Comparison of ENCODE assay signal across 27 cellular contexts in genomic region chr17:50328926-50329325, GRCh38. TPM values are rescaled to one million over a fixed set of nuclear protein-coding genes. Genes with fewer than 3 reads are reported as not detected.
"Had no signal": no experiment of that assay in that cellular context is flagged by ENCODE, and none has a peak within 500 bp of the region (broad histone marks: within the 10 kb centered on the region; RNA-seq: fewer than 3 reads in every experiment).

No MANE protein-coding gene starts in this region.

- H3K4me3 Mint-ChIP-seq: activated B cell treated with CpG ODN at 0.5 μM for 24 hours; activated CD8-positive, alpha-beta T cell treated with anti-CD3 and anti-CD28 coated beads for 36 hours; activated naive CD4-positive, alpha-beta T cell treated with anti-CD3 and anti-CD28 coated beads, Interleukin-2, amount 50 U/mL, for 24 hours; activated naive CD8-positive, alpha-beta T cell treated with anti-CD3 and anti-CD28 coated beads, Interleukin-2, amount 50 U/mL, for 24 hours; naive B cell; T-helper 2 cell treated with Interferon-gamma antibody and Interleukin-4, amounts not matched to agents 5 μg/mL and 100 μg/mL, for 36 hours had no signal

- H3K27ac Mint-ChIP-seq: activated B cell treated with CpG ODN at 0.5 μM for 24 hours; activated CD8-positive, alpha-beta T cell treated with anti-CD3 and anti-CD28 coated beads for 36 hours; activated naive CD4-positive, alpha-beta T cell treated with anti-CD3 and anti-CD28 coated beads, Interleukin-2, amount 50 U/mL, for 24 hours; activated naive CD8-positive, alpha-beta T cell treated with anti-CD3 and anti-CD28 coated beads, Interleukin-2, amount 50 U/mL, for 24 hours; naive B cell; T-helper 2 cell treated with Interferon-gamma antibody and Interleukin-4, amounts not matched to agents 5 μg/mL and 100 μg/mL, for 36 hours had no signal

- H3K4me3 ChIP-seq: heart right ventricle, lower lobe of right lung, pancreas, psoas muscle, smooth muscle cell, tibial nerve had no signal

- H3K9me3 ChIP-seq: heart right ventricle, lower lobe of right lung, pancreas, psoas muscle, tibial nerve had no signal

- H3K27ac ChIP-seq: foreskin keratinocyte, heart right ventricle, lower lobe of right lung, pancreas, psoas muscle, tibial nerve had no signal

- H3K27me3 ChIP-seq: foreskin keratinocyte, pancreas had no signal

- DNase-seq: activated B cell treated with CpG ODN at 0.5 μM for 24 hours; activated CD4-positive, alpha-beta T cell treated with anti-CD3 and anti-CD28 coated beads, Interleukin-2, amount 50 U/mL, for 1 hour; activated CD8-positive, alpha-beta T cell treated with anti-CD3 and anti-CD28 coated beads for 36 hours; activated naive CD8-positive, alpha-beta T cell treated with anti-CD3 and anti-CD28 coated beads, Interleukin-2, amount 50 U/mL, for 24 hours; activated T-cell treated with anti-CD3 and anti-CD28 coated beads for 4 hours; amygdala; caudate nucleus; foreskin keratinocyte; heart right ventricle; kidney glomerular epithelial cell; lower lobe of right lung; mesendoderm; naive B cell; nucleus accumbens; psoas muscle; stimulated activated CD4-positive, alpha-beta T cell treated with anti-CD3 and anti-CD28 coated beads, Interleukin-1b, Interleukin-23, amount 100 ng/mL, for 48 hours; stimulated activated naive CD4-positive, alpha-beta T cell; T-helper 1 cell had no signal

- ATAC-seq: activated CD8-positive, alpha-beta T cell treated with anti-CD3 and anti-CD28 coated beads for 36 hours; activated naive CD8-positive, alpha-beta T cell treated with anti-CD3 and anti-CD28 coated beads, Interleukin-2, amount 50 U/mL, for 24 hours; esophagus mucosa; foreskin keratinocyte; heart right ventricle; left lobe of liver; pancreas; psoas muscle had no signal

- H3K27me3 Mint-ChIP-seq: activated naive CD4-positive, alpha-beta T cell treated with anti-CD3 and anti-CD28 coated beads, Interleukin-2, amount 50 U/mL, for 24 hours had no signal

- H3K36me3 ChIP-seq: heart right ventricle, lower lobe of right lung, pancreas, tibial nerve had no signal

- H3K4me1 Mint-ChIP-seq: activated B cell treated with CpG ODN at 0.5 μM for 24 hours had no signal

- H3K4me2 ChIP-seq: smooth muscle cell had no signal

- H3K9me3 Mint-ChIP-seq: activated B cell treated with CpG ODN at 0.5 μM for 24 hours; activated CD8-positive, alpha-beta T cell treated with anti-CD3 and anti-CD28 coated beads for 36 hours; activated naive CD4-positive, alpha-beta T cell treated with anti-CD3 and anti-CD28 coated beads, Interleukin-2, amount 50 U/mL, for 24 hours; activated naive CD8-positive, alpha-beta T cell treated with anti-CD3 and anti-CD28 coated beads, Interleukin-2, amount 50 U/mL, for 24 hours; naive B cell; T-helper 2 cell treated with Interferon-gamma antibody and Interleukin-4, amounts not matched to agents 5 μg/mL and 100 μg/mL, for 36 hours had no signal

- H3K4me1 ChIP-seq: foreskin keratinocyte, lower lobe of right lung, pancreas, tibial nerve had no signal

- H3K36me3 Mint-ChIP-seq: activated naive CD4-positive, alpha-beta T cell treated with anti-CD3 and anti-CD28 coated beads, Interleukin-2, amount 50 U/mL, for 24 hours; naive B cell had no signal

RNA-seq across cellular contexts. Expression of gene TMEM92, which starts 54.7 kb away (rescaled TPM):
- total RNA-seq: activated B cell treated with CpG ODN at 0.5 μM for 24 hours; activated CD8-positive, alpha-beta T cell treated with anti-CD3 and anti-CD28 coated beads for 36 hours; heart right ventricle; psoas muscle; temporal lobe had no signal
- polyA plus RNA-seq: neural cell had no signal
